Comparison of ENCODE assay signal across 6 cellular contexts in the genomic region with DNA sequence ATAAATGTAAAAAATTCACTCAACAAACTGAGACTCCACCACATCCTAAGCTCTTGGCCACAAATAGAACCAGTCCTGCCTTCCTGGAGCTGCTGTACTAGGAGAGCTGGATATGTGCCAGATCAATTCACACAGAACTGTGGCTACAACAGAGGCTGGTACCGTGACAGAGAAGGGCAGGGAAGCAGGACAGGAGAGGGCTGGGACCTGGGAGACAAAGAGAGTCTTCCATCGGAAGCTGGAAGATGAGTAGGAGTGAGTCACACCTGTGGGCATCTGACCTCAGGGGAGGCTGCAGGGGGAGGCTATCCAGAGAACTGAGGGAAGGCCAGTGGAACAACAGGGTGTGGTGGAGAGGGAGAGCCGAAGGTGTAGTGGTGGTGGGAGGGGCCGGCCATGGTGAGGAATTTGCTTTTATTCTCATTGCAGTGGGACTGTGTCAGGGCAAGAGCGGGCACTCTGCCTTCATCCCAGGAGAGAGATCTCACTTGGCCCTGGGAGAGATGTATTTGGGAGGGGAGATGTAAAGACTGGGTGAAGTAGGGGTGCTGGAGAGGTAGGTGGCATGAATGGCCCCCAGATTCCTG. TPM values are rescaled to one million over a fixed set of nuclear protein-coding genes. Genes with fewer than 3 reads are reported as not detected.
DNase-seq lines count a peak whose midpoint lies in the region; ATAC-seq and TF ChIP-seq lines count a peak whose summit lies in the region.

No MANE protein-coding gene starts in this region.

- H3K27ac ChIP-seq in SK-N-MC: peak overlapping the region; percentile 80; the same call in 1 of the 2 replicates

- H3K4me3 ChIP-seq in SK-N-MC (no peak overlapping the region), BE2C (ENCODE audit: low read depth, low read length) (no peak overlapping the region; the same call in 1 of the 2 replicates)

- no peak for ATAC-seq in GM18502 (IDR thresholded peaks at IDR 0.05; ENCODE audit: poor library complexity, unreplicated experiment)

- DNase-seq in EL (peak; percentile 71), SK-N-MC (ENCODE audit: low read depth, low spot score) (no peak), iris pigment epithelial cell (ENCODE audit: low read depth) (peak; percentile 49), BE2C (no peak), GM19238 (ENCODE audit: insufficient read length, low spot score) (no peak)

- H3K36me3 ChIP-seq in SK-N-MC (ENCODE audit: insufficient read depth, low read length): no peaks in the 10 kb centered on the region
- no peaks in the 10 kb centered on the region for H3K36me3 ChIP-seq in BE2C

- no peak for TF ChIP-seq CTCF in BE2C (IDR thresholded peaks at IDR 0.05; ENCODE audit: low read depth, low read length)

- peaks cover 16% of the 10 kb centered on the region for H3K4me1 ChIP-seq in BE2C

- H3K9me3 ChIP-seq in SK-N-MC (ENCODE audit: low read depth, low read length) (no peaks in the 10 kb centered on the region), BE2C (no peaks in the 10 kb centered on the region)

- H3K27me3 ChIP-seq in BE2C: no peaks in the 10 kb centered on the region

- H3K9ac ChIP-seq in SK-N-MC (ENCODE audit: insufficient read length): no peak overlapping the region

RNA-seq across cellular contexts. Expression of a gene that starts 1.9 kb away (rescaled TPM):
- polyA plus RNA-seq in BE2C (2012; ENCODE audit: insufficient read depth, insufficient read length, low read depth): 99.8 TPM

RNA-seq across cellular contexts. Expression of a gene that starts 10.2 kb away (rescaled TPM):
- polyA plus RNA-seq in BE2C (2012; ENCODE audit: insufficient read depth, insufficient read length, low read depth): 321 TPM

RNA-seq across cellular contexts. Expression of a gene that starts 12.3 kb away (rescaled TPM):
- 68.0 TPM for polyA plus RNA-seq in BE2C (2012; ENCODE audit: insufficient read depth, insufficient read length, low read depth)

RNA-seq across cellular contexts. Expression of a gene that starts 15.8 kb away (rescaled TPM):
- 3.9 TPM for polyA plus RNA-seq in BE2C (2012; ENCODE audit: insufficient read depth, insufficient read length, low read depth)

RNA-seq across cellular contexts. Expression of a gene that starts 35.2 kb away (rescaled TPM):
- polyA plus RNA-seq in BE2C (2012; ENCODE audit: insufficient read depth, insufficient read length, low read depth): 66.9 TPM

Comparison
In these comparisons a context has a peak if more than half of its experiments do, and no peak if none do; other contexts are left out.
1. DNase-seq: peak in EL (single experiment) and iris pigment epithelial cell (single experiment); none in SK-N-MC (single experiment), BE2C (single experiment) and GM19238 (single experiment).